In genomic region chr3:141192345-141192744, GRCh38 we compare ENCODE assay signal across 8 cellular contexts. TPM values are rescaled to one million over a fixed set of nuclear protein-coding genes. Genes with fewer than 3 reads are reported as not detected.
DNase-seq lines count a peak whose midpoint lies in the region; ATAC-seq and TF ChIP-seq lines count a peak whose summit lies in the region.

No MANE protein-coding gene starts in this region.

- WGBS in body of pancreas, 2 donors: 5 to 7% methylated on average over 11 of the region's 11 CpGs
- no CpG with 5 or more reads among the region's 11 CpGs for WGBS in iPS DF 6.9 (ENCODE audit: insufficient coverage, insufficient read length)

- DNase-seq in AG09319 (ENCODE audit: extremely low read depth, low read depth) (peak; percentile 84), NCI-H2171 treated with DMSO at 0.1 percent for 48 hours (lab: John Stamatoyannopoulos, UW) (peak; percentile 95), UCSD-AML1 (lab: John Stamatoyannopoulos, UW; ENCODE audit: unreplicated experiment) (peak; percentile 95), body of pancreas (peak; percentile 97 to 99 (median 98)), iPS DF 6.9 (ENCODE audit: low read depth, low spot score) (peak; percentile 95)
- peak; percentile 94 to 100 (median 96) for DNase-seq in stimulated activated CD4-positive, alpha-beta T cell treated with anti-CD3 and anti-CD28 coated beads, Interleukin-12 subunit alpha, Interleukin-12 subunit beta, amount 100 ng/mL, for 48 hours (ENCODE audit: low read depth in 2 of 3, low spot score in 1 of 3)

- no peak; the same call in none of the 2 replicates for TF ChIP-seq CTCF in AG09319 (IDR thresholded peaks at IDR 0.05; ENCODE audit: low read depth, low read length)
- peak; percentile 98 to 100 (median 100) for TF ChIP-seq CTCF in body of pancreas (IDR thresholded peaks at IDR 0.05)

- H3K27me3 ChIP-seq in body of pancreas (no peaks in the 10 kb centered on the region), iPS DF 6.9 (ENCODE audit: control insufficient read depth, insufficient read depth, low read length) (no peaks in the 10 kb centered on the region)

- H3K27ac ChIP-seq in body of pancreas (no peak overlapping the region), iPS DF 6.9 (ENCODE audit: low read length) (no peak overlapping the region)

- H3K9me3 ChIP-seq in body of pancreas: no peaks in the 10 kb centered on the region
- H3K9me3 ChIP-seq in iPS DF 6.9 (ENCODE audit: control insufficient read depth, insufficient read depth, low read length): no peaks in the 10 kb centered on the region

- no peaks in the 10 kb centered on the region for H3K4me1 ChIP-seq in body of pancreas
- H3K4me1 ChIP-seq in iPS DF 6.9 (ENCODE audit: control insufficient read depth, insufficient read depth, low read length): no peaks in the 10 kb centered on the region

- intact Hi-C loops in body of pancreas (cut with DNase I): loop anchor here (5.0 kb wide), 1 partner anchor 190 kb away; no protein-coding TSS in a partner anchor

- peak; percentile 100 for ATAC-seq in GM19023 (IDR thresholded peaks at IDR 0.05; ENCODE audit: unreplicated experiment)
- peak; percentile 100 for ATAC-seq in HG03139 (IDR thresholded peaks at IDR 0.05; ENCODE audit: unreplicated experiment)
- peak; percentile 99 for ATAC-seq in body of pancreas

- no peaks in the 10 kb centered on the region for H3K36me3 ChIP-seq in body of pancreas (replicated peaks in 1 of 2; ENCODE audit: insufficient read depth in 1 of 2, low read depth in 2 of 2)
- no peaks in the 10 kb centered on the region for H3K36me3 ChIP-seq in iPS DF 6.9 (ENCODE audit: control insufficient read depth, insufficient read depth, low read length)

- no peak overlapping the region for H3K4me3 ChIP-seq in body of pancreas
- H3K4me3 ChIP-seq in iPS DF 6.9 (ENCODE audit: low read length): no peak overlapping the region

- TF ChIP-seq POLR2A in body of pancreas (IDR thresholded peaks at IDR 0.05): no peak

RNA-seq across cellular contexts. Expression of gene PXYLP1, which starts 39.3 kb away (rescaled TPM):
- 10 to 100 TPM in 1 of 2 donors, 1 to 10 TPM in 1; 9.9 to 10.5 TPM for total RNA-seq in body of pancreas
